Comparison of ENCODE assay signal across 15 cellular contexts in the genomic region with DNA sequence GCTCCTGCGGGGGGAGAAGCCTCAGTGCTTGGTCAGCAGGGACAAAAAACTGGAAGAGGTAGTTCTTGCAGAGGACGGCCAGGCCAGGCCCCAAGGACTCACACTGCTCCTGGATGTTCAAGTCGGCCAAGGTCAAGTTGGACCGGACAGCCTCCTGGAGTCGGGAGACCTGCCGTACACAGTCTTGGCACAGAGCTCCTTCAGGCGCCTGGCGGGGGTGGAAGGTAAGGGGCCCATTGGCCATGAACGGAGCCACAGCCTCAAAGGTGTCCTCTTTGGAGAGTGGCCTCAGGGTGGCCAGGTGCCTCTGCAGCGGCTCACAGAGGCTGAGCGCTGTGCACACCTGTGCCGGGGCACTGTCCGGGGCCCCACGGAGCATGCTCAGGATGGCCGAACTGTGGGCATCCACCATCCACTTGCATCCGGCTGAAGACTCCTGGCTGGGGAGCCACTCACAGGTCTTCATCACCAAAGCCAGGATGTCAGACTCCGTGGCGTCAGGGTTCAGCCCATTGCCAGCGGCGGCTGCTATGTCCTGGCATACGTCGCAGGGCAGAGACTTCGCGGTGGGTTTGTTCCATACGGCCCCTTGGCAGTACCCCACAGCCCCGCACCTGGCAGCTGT. TPM values are rescaled to one million over a fixed set of nuclear protein-coding genes. Genes with fewer than 3 reads are reported as not detected.
DNase-seq lines count a peak whose midpoint lies in the region; ATAC-seq, FAIRE-seq and TF ChIP-seq lines count a peak whose summit lies in the region.
"Had no signal": no experiment of that assay in that cellular context is flagged by ENCODE, and none has a peak within 500 bp of the region (broad histone marks: within the 10 kb centered on the region; RNA-seq: fewer than 3 reads in every experiment).

No MANE protein-coding gene starts in this region.

- TF ChIP-seq CTCF in A549 (IDR thresholded peaks at IDR 0.05) (no peak), chondrocyte (IDR thresholded peaks at IDR 0.05) (no peak), BE2C (IDR thresholded peaks at IDR 0.05; ENCODE audit: low read depth, low read length) (no peak), progenitor cell of endocrine pancreas (IDR thresholded peaks at IDR 0.05; ENCODE audit: unreplicated experiment) (no peak)

- TF ChIP-seq POLR2A in A549 (IDR thresholded peaks at IDR 0.05; ENCODE audit: low read length) = no peak

- TF ChIP-seq EP300 in A549 (IDR thresholded peaks at IDR 0.05) = no peak

- peak overlapping the region in 1 of 2 experiments; percentile 81; a peak in 2 of 6 replicates for H3K27ac ChIP-seq in A549
- H3K27ac ChIP-seq: 22Rv1, PC-9 had no signal

- POLR2A ChIA-PET in A549 (lab: Yijun Ruan, JAX) = no interaction called here

- peak overlapping the region; percentile 34; the same call in 1 of the 3 replicates for H3K4me2 ChIP-seq in A549

- 86% methylated on average over 2 of the region's 26 CpGs for WGBS in A549 (ENCODE audit: missing lambda C conversion rate)

- peak; percentile 40 for DNase-seq in DMS 273 (lab: John Stamatoyannopoulos, UW; ENCODE audit: unreplicated experiment)
- no peak for DNase-seq in DMS 273 treated with DMSO at 0.1 percent for 48 hours (lab: John Stamatoyannopoulos, UW)
- no peak for DNase-seq in A549 (ENCODE audit: low read depth in 1 of 2, low spot score in 1 of 2)
- peak; percentile 86 for DNase-seq in chondrocyte (ENCODE audit: low spot score)
- DNase-seq in BE2C = no peak
- DNase-seq in progenitor cell of endocrine pancreas (ENCODE audit: low spot score, unreplicated experiment) = no peak
- DNase-seq: CD4-positive, alpha-beta T cell; DMS79; KG1 had no signal

- H3K27me3 ChIP-seq in mucosa of stomach (ENCODE audit: control insufficient read depth, insufficient read depth, low read length) (no peaks in the 10 kb centered on the region), BE2C (no peaks in the 10 kb centered on the region)

- ATAC-seq in A549 (no peak), HG02642 (IDR thresholded peaks at IDR 0.05; ENCODE audit: poor library complexity, unreplicated experiment) (no peak)

- H3K36me3 ChIP-seq in mucosa of stomach (ENCODE audit: control insufficient read depth, insufficient read depth, low read length) = no peaks in the 10 kb centered on the region
- H3K36me3 ChIP-seq in BE2C = no peaks in the 10 kb centered on the region

- no peak overlapping the region for H3K4me3 Mint-ChIP-seq in chondrocyte (ENCODE audit: unreplicated experiment)
- no peak overlapping the region for H3K4me3 Mint-ChIP-seq in progenitor cell of endocrine pancreas (ENCODE audit: low read depth)
- H3K4me3 Mint-ChIP-seq: CD4-positive, alpha-beta T cell had no signal

- CTCF ChIA-PET in A549 (lab: Yijun Ruan, JAX) = no interaction called here

- H3K4me1 ChIP-seq in A549 (peaks cover 32% of the 10 kb centered on the region), mucosa of stomach (ENCODE audit: control insufficient read depth, insufficient read depth, low read length) (peaks cover 75% of the 10 kb centered on the region), BE2C (no peaks in the 10 kb centered on the region)

- peak overlapping the region; percentile 55 for H3K9ac ChIP-seq in mucosa of stomach (ENCODE audit: low read length)

- H3K27ac Mint-ChIP-seq in chondrocyte (ENCODE audit: unreplicated experiment) (no peak overlapping the region), progenitor cell of endocrine pancreas (no peak overlapping the region)
- H3K27ac Mint-ChIP-seq: CD4-positive, alpha-beta T cell had no signal

- no peak for TF ChIP-seq RAD21 in A549 (conservative IDR thresholded peaks at IDR 0.05 in 1 of 2, IDR thresholded peaks at IDR 0.05 in 1 of 2)

- peaks cover 11% of the 10 kb centered on the region for H3K4me1 Mint-ChIP-seq in chondrocyte (ENCODE audit: low read depth)
- H3K4me1 Mint-ChIP-seq in progenitor cell of endocrine pancreas (ENCODE audit: low read depth) = peaks cover 20% of the 10 kb centered on the region

- FAIRE-seq in A549 (lab: Jason Lieb, UNC) = no peak

- no peak overlapping the region for H3K4me3 ChIP-seq in A549
- peak overlapping the region; percentile 50 for H3K4me3 ChIP-seq in mucosa of stomach (ENCODE audit: low read length)
- no peak overlapping the region for H3K4me3 ChIP-seq in BE2C (ENCODE audit: low read depth, low read length)
- H3K4me3 ChIP-seq: PC-9 had no signal

- H3K9me3 Mint-ChIP-seq in chondrocyte (ENCODE audit: low read depth) (peaks cover 5% of the 10 kb centered on the region), progenitor cell of endocrine pancreas (ENCODE audit: low read depth) (peaks cover 8% of the 10 kb centered on the region)
- H3K9me3 Mint-ChIP-seq: CD4-positive, alpha-beta T cell had no signal

- H3K36me3 Mint-ChIP-seq in chondrocyte (ENCODE audit: low read depth) (peaks cover 2% of the 10 kb centered on the region), progenitor cell of endocrine pancreas (ENCODE audit: insufficient read depth) (no peaks in the 10 kb centered on the region)

- H3K27me3 Mint-ChIP-seq in chondrocyte (ENCODE audit: low read depth) (peaks cover 17% of the 10 kb centered on the region), progenitor cell of endocrine pancreas (peaks cover under 1% of the 10 kb centered on the region)
- H3K27me3 Mint-ChIP-seq: CD4-positive, alpha-beta T cell had no signal

- H3K9me3 ChIP-seq in A549 = no peaks in the 10 kb centered on the region
- no peaks in the 10 kb centered on the region for H3K9me3 ChIP-seq in mucosa of stomach (ENCODE audit: control insufficient read depth, low read length)
- H3K9me3 ChIP-seq in BE2C = no peaks in the 10 kb centered on the region

TF ChIP-seq in A549, 52 proteins besides CTCF, POLR2A, EP300 and RAD21:
- TF ChIP-seq HOXB13 (CRISPR knock-in tag; IDR thresholded peaks at IDR 0.05; ENCODE audit: low read depth) (no peak), FOXS1 (CRISPR knock-in tag; IDR thresholded peaks at IDR 0.05) (no peak), KDM5A (IDR thresholded peaks at IDR 0.05) (no peak), HOXB5 (CRISPR knock-in tag; IDR thresholded peaks at IDR 0.05) (no peak), CHD2 (IDR thresholded peaks at IDR 0.05; ENCODE audit: low read length, partially characterized antibody) (no peak), TP53 (CRISPR knock-in tag; IDR thresholded peaks at IDR 0.05) (no peak), RCOR1 (IDR thresholded peaks at IDR 0.05; ENCODE audit: low read depth, low read length) (no peak), MAFK (IDR thresholded peaks at IDR 0.05; ENCODE audit: partially characterized antibody) (no peak), JUNB (IDR thresholded peaks at IDR 0.05) (no peak), MYC (IDR thresholded peaks at IDR 0.05; ENCODE audit: borderline replicate concordance, low read length) (no peak), EHMT2 (IDR thresholded peaks at IDR 0.05; ENCODE audit: low read depth) (no peak)
- TF ChIP-seq, protein P1, sequence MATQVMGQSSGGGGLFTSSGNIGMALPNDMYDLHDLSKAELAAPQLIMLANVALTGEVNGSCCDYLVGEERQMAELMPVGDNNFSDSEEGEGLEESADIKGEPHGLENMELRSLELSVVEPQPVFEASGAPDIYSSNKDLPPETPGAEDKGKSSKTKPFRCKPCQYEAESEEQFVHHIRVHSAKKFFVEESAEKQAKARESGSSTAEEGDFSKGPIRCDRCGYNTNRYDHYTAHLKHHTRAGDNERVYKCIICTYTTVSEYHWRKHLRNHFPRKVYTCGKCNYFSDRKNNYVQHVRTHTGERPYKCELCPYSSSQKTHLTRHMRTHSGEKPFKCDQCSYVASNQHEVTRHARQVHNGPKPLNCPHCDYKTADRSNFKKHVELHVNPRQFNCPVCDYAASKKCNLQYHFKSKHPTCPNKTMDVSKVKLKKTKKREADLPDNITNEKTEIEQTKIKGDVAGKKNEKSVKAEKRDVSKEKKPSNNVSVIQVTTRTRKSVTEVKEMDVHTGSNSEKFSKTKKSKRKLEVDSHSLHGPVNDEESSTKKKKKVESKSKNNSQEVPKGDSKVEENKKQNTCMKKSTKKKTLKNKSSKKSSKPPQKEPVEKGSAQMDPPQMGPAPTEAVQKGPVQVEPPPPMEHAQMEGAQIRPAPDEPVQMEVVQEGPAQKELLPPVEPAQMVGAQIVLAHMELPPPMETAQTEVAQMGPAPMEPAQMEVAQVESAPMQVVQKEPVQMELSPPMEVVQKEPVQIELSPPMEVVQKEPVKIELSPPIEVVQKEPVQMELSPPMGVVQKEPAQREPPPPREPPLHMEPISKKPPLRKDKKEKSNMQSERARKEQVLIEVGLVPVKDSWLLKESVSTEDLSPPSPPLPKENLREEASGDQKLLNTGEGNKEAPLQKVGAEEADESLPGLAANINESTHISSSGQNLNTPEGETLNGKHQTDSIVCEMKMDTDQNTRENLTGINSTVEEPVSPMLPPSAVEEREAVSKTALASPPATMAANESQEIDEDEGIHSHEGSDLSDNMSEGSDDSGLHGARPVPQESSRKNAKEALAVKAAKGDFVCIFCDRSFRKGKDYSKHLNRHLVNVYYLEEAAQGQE (IDR thresholded peaks at IDR 0.05) = no peak
- TF ChIP-seq, protein P2, sequence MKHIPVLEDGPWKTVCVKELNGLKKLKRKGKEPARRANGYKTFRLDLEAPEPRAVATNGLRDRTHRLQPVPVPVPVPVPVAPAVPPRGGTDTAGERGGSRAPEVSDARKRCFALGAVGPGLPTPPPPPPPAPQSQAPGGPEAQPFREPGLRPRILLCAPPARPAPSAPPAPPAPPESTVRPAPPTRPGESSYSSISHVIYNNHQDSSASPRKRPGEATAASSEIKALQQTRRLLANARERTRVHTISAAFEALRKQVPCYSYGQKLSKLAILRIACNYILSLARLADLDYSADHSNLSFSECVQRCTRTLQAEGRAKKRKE (CRISPR knock-in tag; IDR thresholded peaks at IDR 0.05; ENCODE audit: low read depth) = no peak

RNA-seq across cellular contexts. Expression of a gene that starts 0.5 kb away (rescaled TPM):
- polyA plus RNA-seq in A549 (2011; rRNA removed) = 0.05 and 0.07 TPM in 2 replicates
- 0.05 and 0.07 TPM in 2 replicates for polyA plus RNA-seq in A549 (2012; cell fraction: cytosol; rRNA removed)
- polyA plus RNA-seq in A549 (2012; cell fraction: nucleus; rRNA removed) = 0.11 and 0.12 TPM in 2 replicates
- polyA plus RNA-seq in A549 (2017; fragmentation: RNase III; extraction: RNeasy Plus Mini Kit Qiagen cat#74134 plus additional on column Dnase treatment) = 0.04 to 0.08 TPM (median 0.05 TPM) in 3 replicates
- polyA minus RNA-seq in A549 (2011; rRNA and poly(A)+ RNA removed) = not detected in 2 replicates
- total RNA-seq in chondrocyte = not detected in 3 replicates
- polyA plus RNA-seq in BE2C (2012; ENCODE audit: insufficient read depth, insufficient read length, low read depth) = not detected
- 0.14 and 0.38 TPM in 2 replicates for total RNA-seq in progenitor cell of endocrine pancreas
- total RNA-seq: CD4-positive, alpha-beta T cell; H4 had no signal
- polyA plus RNA-seq: AG04450 had no signal

Comparison
In these comparisons a context has a peak if more than half of its experiments do, and no peak if none do; other contexts are left out.
1. DNase-seq: peak in DMS 273 (single experiment) and chondrocyte (single experiment); none in DMS 273 treated with DMSO at 0.1 percent for 48 hours (single experiment), A549 (0 of 2), BE2C (single experiment) and progenitor cell of endocrine pancreas (single experiment).